Comparison of ENCODE assay signal across 12 cellular contexts in the genomic region with DNA sequence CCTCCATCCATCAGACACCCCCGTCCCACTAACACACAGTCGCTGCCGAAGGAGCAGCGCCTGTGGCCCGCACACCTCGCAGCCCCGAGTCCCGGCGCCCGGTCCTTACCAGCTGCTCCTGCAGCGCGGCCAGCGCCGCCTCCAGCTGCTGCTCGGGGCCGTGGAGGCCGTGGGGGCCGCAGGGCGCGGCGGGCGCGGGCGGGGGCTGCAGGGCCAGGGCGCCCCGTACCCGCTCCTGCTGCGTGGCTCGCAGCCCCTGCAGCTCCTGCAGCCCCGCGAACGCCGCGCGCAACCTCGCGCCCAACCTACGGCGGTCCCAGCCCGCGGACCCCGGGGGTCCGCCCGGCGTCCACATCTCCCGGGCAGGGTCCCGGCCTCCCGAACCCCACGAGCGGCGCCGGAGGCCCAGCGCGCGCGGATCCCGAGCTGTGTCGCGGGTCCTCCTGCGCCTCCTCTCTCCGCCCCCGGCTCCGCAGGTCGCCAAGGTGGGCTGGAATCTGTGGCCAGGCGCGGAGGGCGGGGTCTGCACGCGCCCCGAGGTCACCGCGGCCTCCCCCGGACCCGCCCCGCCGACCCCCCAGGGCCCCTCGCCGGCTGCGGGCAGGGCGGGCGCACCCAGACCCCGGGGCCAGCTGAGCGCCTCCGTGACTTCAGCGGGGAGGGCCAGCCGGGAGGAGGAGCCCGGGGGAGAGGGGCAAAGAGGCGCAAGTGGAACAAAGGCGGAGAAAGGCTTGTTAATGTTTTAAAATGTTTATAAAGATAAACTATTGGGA. TPM values are rescaled to one million over a fixed set of nuclear protein-coding genes. Genes with fewer than 3 reads are reported as not detected.
A peak's percentile ranks its signal among the peaks of the same experiment; 100 is the strongest.
DNase-seq lines count a peak whose midpoint lies in the region; ATAC-seq and TF ChIP-seq lines count a peak whose summit lies in the region.
"Had no signal": no experiment of that assay in that cellular context is flagged by ENCODE, and none has a peak within 500 bp of the region (broad histone marks: within the 10 kb centered on the region; RNA-seq: fewer than 3 reads in every experiment).

TSS of gene DACT2 (minus strand) at position 499 of the 773 bp plus-strand sequence. CDS start at position 355, 144 bp downstream.

- TF ChIP-seq EP300 in upper lobe of left lung (IDR thresholded peaks at IDR 0.05), result no peak

- peaks cover 6% of the 10 kb centered on the region for H3K36me3 Mint-ChIP-seq in glutamatergic neuron (ENCODE audit: unreplicated experiment)

- peak within 1 kb of the TSS; percentile 67 for H3K56ac ChIP-seq in mesendoderm (ENCODE audit: low read length)

- WGBS in mesendoderm (ENCODE audit: extremely low coverage, insufficient coverage, low lambda C conversion rate), result no CpG with 5 or more reads among the region's 89 CpGs
- 1 to 4% methylated on average over 14 to 47 of the region's 89 CpGs for WGBS in upper lobe of left lung, 2 donors

- no peak for TF ChIP-seq POLR2A in upper lobe of left lung (IDR thresholded peaks at IDR 0.05)

- no peak within 1 kb of the TSS for H3K4ac ChIP-seq in mesendoderm (ENCODE audit: low read depth, low read length)

- H3K27ac ChIP-seq in mesendoderm (ENCODE audit: low read depth, low read length), result no peak within 1 kb of the TSS
- peak within 1 kb of the TSS in 1 of 4 donors; percentile 42 for H3K27ac ChIP-seq in upper lobe of left lung
- H3K27ac ChIP-seq: 22Rv1 had no signal

- peak; percentile 8 to 80 for ATAC-seq in upper lobe of left lung (ENCODE audit: low FRiP score in 2 of 2)
- ATAC-seq in HG02678 (IDR thresholded peaks at IDR 0.05; ENCODE audit: unreplicated experiment), result no peak
- no peak for ATAC-seq in HG03439 (IDR thresholded peaks at IDR 0.05; ENCODE audit: unreplicated experiment)

- no peak within 1 kb of the TSS for H3K27ac Mint-ChIP-seq in glutamatergic neuron (ENCODE audit: unreplicated experiment)

- H3K79me1 ChIP-seq in mesendoderm (ENCODE audit: low read length), result no peaks in the 10 kb centered on the region

- no peaks in the 10 kb centered on the region for H3K9me3 ChIP-seq in upper lobe of left lung

- H2BK5ac ChIP-seq in mesendoderm (ENCODE audit: low read length), result no peak within 1 kb of the TSS

- peak within 1 kb of the TSS; percentile 75 for H3K4me3 Mint-ChIP-seq in glutamatergic neuron (ENCODE audit: unreplicated experiment)

- peak within 1 kb of the TSS; percentile 54 for H3K18ac ChIP-seq in mesendoderm (ENCODE audit: low read length)

- peaks cover 3% of the 10 kb centered on the region for H3K4me1 ChIP-seq in mesendoderm (ENCODE audit: control insufficient read depth, low read depth, low read length)
- H3K4me1 ChIP-seq in upper lobe of left lung, result peaks cover 6 to 27% (median 10%) of the 10 kb centered on the region in 4 donors

- no peak within 1 kb of the TSS for H4K8ac ChIP-seq in mesendoderm (ENCODE audit: low read depth, low read length)

- H3K4me3 ChIP-seq in mesendoderm (ENCODE audit: low read length) (peak within 1 kb of the TSS; percentile 26), upper lobe of left lung (peak within 1 kb of the TSS; percentile 12 to 58 (median 56))

- TF ChIP-seq CTCF in glutamatergic neuron (IDR thresholded peaks at IDR 0.05; ENCODE audit: partially characterized antibody, unreplicated experiment) (no peak), upper lobe of left lung (IDR thresholded peaks at IDR 0.05) (no peak)

- H3K4me1 Mint-ChIP-seq in glutamatergic neuron (ENCODE audit: low read depth, unreplicated experiment), result no peaks in the 10 kb centered on the region

- DNase-seq in DMS 273 (lab: John Stamatoyannopoulos, UW; ENCODE audit: unreplicated experiment) (peak; percentile 12), DMS 273 treated with DMSO at 0.1 percent for 48 hours (lab: John Stamatoyannopoulos, UW) (no peak), glutamatergic neuron (peak; percentile 46), mesendoderm (no peak), upper lobe of left lung (peak in 1 of 2 donors; percentile 82), H4 (ENCODE audit: low spot score) (no peak)
- DNase-seq: activated CD8-positive, alpha-beta memory T cell treated with anti-CD3 and anti-CD28 coated beads for 24 hours; foreskin fibroblast; occipital lobe had no signal

- H3K36me3 ChIP-seq in mesendoderm (ENCODE audit: control insufficient read depth, insufficient read depth, low read length) (no peaks in the 10 kb centered on the region), upper lobe of left lung (no peaks in the 10 kb centered on the region)

- no peak within 1 kb of the TSS for H2BK15ac ChIP-seq in mesendoderm (replicated peaks; ENCODE audit: low read depth)

- no peak within 1 kb of the TSS for H3K23ac ChIP-seq in mesendoderm (ENCODE audit: low read length)

- H3K27me3 ChIP-seq in mesendoderm (ENCODE audit: insufficient read depth, low read length, poor library complexity) (peaks cover 8% of the 10 kb centered on the region), upper lobe of left lung (peaks cover 0 to 10% (median 5%) of the 10 kb centered on the region in 4 donors)

- H3K4me2 ChIP-seq in mesendoderm (ENCODE audit: low read length), result peak within 1 kb of the TSS; percentile 67

- H3K27me3 Mint-ChIP-seq in glutamatergic neuron (ENCODE audit: unreplicated experiment), result peaks cover 9% of the 10 kb centered on the region

- peaks cover 10% of the 10 kb centered on the region for H3K9me3 Mint-ChIP-seq in glutamatergic neuron (ENCODE audit: unreplicated experiment)

- no peaks in the 10 kb centered on the region for H3K79me2 ChIP-seq in mesendoderm (ENCODE audit: control insufficient read depth, insufficient read depth, low read length)

- no peak within 1 kb of the TSS for H2BK120ac ChIP-seq in mesendoderm (ENCODE audit: low read depth, low read length)

- H3K9ac ChIP-seq in mesendoderm (ENCODE audit: low read length), result peak within 1 kb of the TSS; percentile 45

- H4K5ac ChIP-seq in mesendoderm (ENCODE audit: low read length), result no peak within 1 kb of the TSS

- H2AK5ac ChIP-seq in mesendoderm (ENCODE audit: low read length), result no peak within 1 kb of the TSS

RNA-seq across cellular contexts. Expression of gene DACT2, which starts in this region (rescaled TPM):
- total RNA-seq in glutamatergic neuron (ENCODE audit: unreplicated experiment) (0.22 TPM), upper lobe of left lung (10 to 100 TPM in 1 of 6 donors, 1 to 10 TPM in 3, under 1 TPM in 2; 0.44 to 13.6 (median 3.2) TPM)
- polyA plus RNA-seq in mesendoderm (2013, experiment 1 of 2), result 0.35 TPM
- 0.55 TPM for polyA plus RNA-seq in mesendoderm (2013, experiment 2 of 2)
- total RNA-seq in H4 (2014; rRNA removed; shearing (Covaris generic)), result not detected in 2 replicates

Comparison
In these comparisons a context has a peak if more than half of its experiments do, and no peak if none do; other contexts are left out.
1. Peak in DNase-seq in glutamatergic neuron; RNA of the gene not detected or under 1 TPM.
2. ATAC-seq: peak in upper lobe of left lung (2 of 2); none in HG02678 (single experiment) and HG03439 (single experiment).